In the genomic region with DNA sequence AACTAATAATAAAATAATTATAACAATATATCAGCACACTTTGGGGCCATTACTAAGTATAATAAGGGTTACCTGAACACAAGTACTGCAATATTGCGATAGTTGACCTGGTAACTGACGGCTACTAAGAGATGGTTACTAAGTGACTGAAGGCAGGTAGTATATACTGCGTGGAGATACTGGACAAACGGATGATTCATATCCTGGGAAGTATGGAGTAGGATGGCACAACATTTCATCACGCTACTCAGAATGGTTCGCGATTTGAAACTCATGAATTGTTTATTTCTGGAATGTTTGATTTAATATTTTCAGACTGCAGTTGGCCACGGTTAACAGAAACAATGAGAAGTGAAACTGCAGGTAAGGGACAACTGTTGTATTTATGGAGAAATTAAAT, we compare ENCODE assay signal across 21 cellular contexts. TPM values are rescaled to one million over a fixed set of nuclear protein-coding genes. Genes with fewer than 3 reads are reported as not detected.
DNase-seq lines count a peak whose midpoint lies in the region; ATAC-seq, FAIRE-seq and TF ChIP-seq lines count a peak whose summit lies in the region.
"Had no signal": no experiment of that assay in that cellular context is flagged by ENCODE, and none has a peak within 500 bp of the region (broad histone marks: within the 10 kb centered on the region; RNA-seq: fewer than 3 reads in every experiment).

No MANE protein-coding gene starts in this region.

- TF ChIP-seq EP300 in A549 (IDR thresholded peaks at IDR 0.05) = no peak

- H3K4me2 ChIP-seq in A549 = peak overlapping the region; percentile 48
- H3K4me2 ChIP-seq: BLaER1 had no signal

- no peak for TF ChIP-seq CTCF in A549 (IDR thresholded peaks at IDR 0.05)

- 48% methylated on average over 8 of the region's 8 CpGs for WGBS in A549 (ENCODE audit: missing lambda C conversion rate)

- H3K4me1 ChIP-seq in A549 = peaks cover 15% of the 10 kb centered on the region; the same call in 2 of the 3 replicates
- H3K4me1 ChIP-seq: BLaER1 had no signal

- H3K27ac ChIP-seq in A549 (peak overlapping the region; percentile 64 to 73), epithelial cell of prostate (peak overlapping the region; percentile 40)
- H3K27ac ChIP-seq: BLaER1 had no signal

- POLR2A ChIA-PET in A549 (lab: Yijun Ruan, JAX) = no interaction called here

- no peak for FAIRE-seq in A549 (lab: Jason Lieb, UNC)
- FAIRE-seq: GM12892, GM18507, H1, HTR-8/SVneo had no signal

- ATAC-seq in A549 = peak; percentile 78 to 92
- ATAC-seq in HG02763 (IDR thresholded peaks at IDR 0.05; ENCODE audit: unreplicated experiment) = no peak
- no peak for ATAC-seq in GM19035 (IDR thresholded peaks at IDR 0.05; ENCODE audit: unreplicated experiment)
- ATAC-seq: Right ventricle myocardium inferior had no signal

- DNase-seq in A549 (ENCODE audit: low read depth in 1 of 2, low spot score in 1 of 2) = peak in 1 of 2 experiments; percentile 49
- peak; percentile 53 for DNase-seq in HT1080 (ENCODE audit: low read depth)
- DNase-seq in SW480 (ENCODE audit: low spot score) = peak; percentile 10
- no peak for DNase-seq in epithelial cell of prostate (ENCODE audit: low read depth, low spot score)
- DNase-seq in HK-2 (ENCODE audit: unreplicated experiment) = no peak
- DNase-seq in COR-L47 (lab: John Stamatoyannopoulos, UW) = no peak
- DNase-seq: Calu3; CD4-positive, alpha-beta memory T cell; NCI-H1105 treated with DMSO at 0.1 percent for 48 hours; NCI-H1694; NCI-H2107; NCI-H524 treated with DMSO at 0.1 percent for 48 hours; SW 1271 had no signal

- TF ChIP-seq RAD21 in A549 (conservative IDR thresholded peaks at IDR 0.05 in 1 of 2, IDR thresholded peaks at IDR 0.05 in 1 of 2) = no peak

- H3K4me3 ChIP-seq in A549 = no peak overlapping the region
- H3K4me3 ChIP-seq: BLaER1 had no signal

- H3K9me3 ChIP-seq in A549 = no peaks in the 10 kb centered on the region
- H3K9me3 ChIP-seq: BLaER1 had no signal

- no peak for TF ChIP-seq POLR2A in A549 (IDR thresholded peaks at IDR 0.05; ENCODE audit: low read length)

- CTCF ChIA-PET in A549 (lab: Yijun Ruan, JAX) = no interaction called here

TF ChIP-seq in A549, 52 proteins besides CTCF, POLR2A, EP300 and RAD21:
- no peak for TF ChIP-seq FOSL2 (IDR thresholded peaks at IDR 0.05)
- peak; percentile 36 for TF ChIP-seq FOSL2 (CRISPR knock-in tag; IDR thresholded peaks at IDR 0.05)
- TF ChIP-seq CEBPB (IDR thresholded peaks at IDR 0.05) = 0 out of 4 replicates have a peak, but pooled peaks have one; percentile 8 to 13
- TF ChIP-seq, protein P1, sequence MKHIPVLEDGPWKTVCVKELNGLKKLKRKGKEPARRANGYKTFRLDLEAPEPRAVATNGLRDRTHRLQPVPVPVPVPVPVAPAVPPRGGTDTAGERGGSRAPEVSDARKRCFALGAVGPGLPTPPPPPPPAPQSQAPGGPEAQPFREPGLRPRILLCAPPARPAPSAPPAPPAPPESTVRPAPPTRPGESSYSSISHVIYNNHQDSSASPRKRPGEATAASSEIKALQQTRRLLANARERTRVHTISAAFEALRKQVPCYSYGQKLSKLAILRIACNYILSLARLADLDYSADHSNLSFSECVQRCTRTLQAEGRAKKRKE (CRISPR knock-in tag; IDR thresholded peaks at IDR 0.05; ENCODE audit: low read depth) = no peak
TF ChIP-seq in A549: peak in this region for 2.

RNA-seq across cellular contexts. Expression of gene FLACC1, which starts 39.5 kb away (rescaled TPM):
- 0.36 and 0.38 TPM in 2 replicates for polyA plus RNA-seq in A549 (2011; rRNA removed)
- 0.03 TPM in 1 of 2 replicates, not detected in the other for polyA plus RNA-seq in A549 (2012; cell fraction: cytosol; rRNA removed)
- 0.17 TPM in 1 of 2 replicates, not detected in the other for polyA plus RNA-seq in A549 (2012; cell fraction: nucleus; rRNA removed)
- 0.07 to 0.26 TPM (median 0.09 TPM) in 3 replicates for polyA plus RNA-seq in A549 (2017; fragmentation: RNase III; extraction: RNeasy Plus Mini Kit Qiagen cat#74134 plus additional on column Dnase treatment)
- polyA minus RNA-seq in A549 (2011; rRNA and poly(A)+ RNA removed) = 0.29 TPM in 1 of 2 replicates, not detected in the other
- 0.53 and 1.9 TPM in 2 replicates for total RNA-seq in HT1080 (2014; rRNA removed; shearing (Covaris generic))
- 0.22 TPM in 1 of 2 replicates, not detected in the other for polyA plus RNA-seq in HT1080 (2015; cell fraction: cytosol; rRNA removed)
- polyA plus RNA-seq in HT1080 (2015; cell fraction: nucleus; rRNA removed) = 0.49 and 0.51 TPM in 2 replicates
- polyA plus RNA-seq: H1 had no signal

RNA-seq across cellular contexts. Expression of gene TRAK2, which starts 54.7 kb away (rescaled TPM):
- 22.4 and 23.2 TPM in 2 replicates for polyA plus RNA-seq in A549 (2011; rRNA removed)
- 3.6 and 4.7 TPM in 2 replicates for polyA plus RNA-seq in A549 (2012; cell fraction: cytosol; rRNA removed)
- 2.1 and 3.3 TPM in 2 replicates for polyA plus RNA-seq in A549 (2012; cell fraction: nucleus; rRNA removed)
- polyA plus RNA-seq in A549 (2017; fragmentation: RNase III; extraction: RNeasy Plus Mini Kit Qiagen cat#74134 plus additional on column Dnase treatment) = 10.2 to 10.8 TPM (median 10.4 TPM) in 3 replicates
- 22.7 and 26.3 TPM in 2 replicates for polyA minus RNA-seq in A549 (2011; rRNA and poly(A)+ RNA removed)
- 11.7 and 14.4 TPM in 2 replicates for total RNA-seq in HT1080 (2014; rRNA removed; shearing (Covaris generic))
- polyA plus RNA-seq in HT1080 (2015; cell fraction: cytosol; rRNA removed) = 11.9 and 16.0 TPM in 2 replicates
- 9.6 and 10.8 TPM in 2 replicates for polyA plus RNA-seq in HT1080 (2015; cell fraction: nucleus; rRNA removed)

RNA-seq across cellular contexts. Expression of gene STRADB, which starts 54.9 kb away (rescaled TPM):
- 29.0 and 34.4 TPM in 2 replicates for polyA plus RNA-seq in A549 (2011; rRNA removed)
- polyA plus RNA-seq in A549 (2012; cell fraction: cytosol; rRNA removed) = 7.4 and 10.3 TPM in 2 replicates
- 5.2 and 9.0 TPM in 2 replicates for polyA plus RNA-seq in A549 (2012; cell fraction: nucleus; rRNA removed)
- polyA plus RNA-seq in A549 (2017; fragmentation: RNase III; extraction: RNeasy Plus Mini Kit Qiagen cat#74134 plus additional on column Dnase treatment) = 24.0 to 27.4 TPM (median 25.6 TPM) in 3 replicates
- polyA minus RNA-seq in A549 (2011; rRNA and poly(A)+ RNA removed) = 12.3 and 20.6 TPM in 2 replicates
- 37.2 and 41.4 TPM in 2 replicates for total RNA-seq in HT1080 (2014; rRNA removed; shearing (Covaris generic))
- polyA plus RNA-seq in HT1080 (2015; cell fraction: cytosol; rRNA removed) = 36.6 TPM in 2 replicates
- polyA plus RNA-seq in HT1080 (2015; cell fraction: nucleus; rRNA removed) = 21.0 and 26.2 TPM in 2 replicates

Comparison
In these comparisons a context has a peak if more than half of its experiments do, and no peak if none do; other contexts are left out.
1. ATAC-seq: peak in A549 (2 of 2); none in HG02763 (single experiment) and GM19035 (single experiment).
2. DNase-seq: peak in HT1080 (single experiment) and SW480 (single experiment); none in epithelial cell of prostate (single experiment), HK-2 (single experiment) and COR-L47 (single experiment).